1 cellular context compared by ENCODE assay signal in the genomic region with DNA sequence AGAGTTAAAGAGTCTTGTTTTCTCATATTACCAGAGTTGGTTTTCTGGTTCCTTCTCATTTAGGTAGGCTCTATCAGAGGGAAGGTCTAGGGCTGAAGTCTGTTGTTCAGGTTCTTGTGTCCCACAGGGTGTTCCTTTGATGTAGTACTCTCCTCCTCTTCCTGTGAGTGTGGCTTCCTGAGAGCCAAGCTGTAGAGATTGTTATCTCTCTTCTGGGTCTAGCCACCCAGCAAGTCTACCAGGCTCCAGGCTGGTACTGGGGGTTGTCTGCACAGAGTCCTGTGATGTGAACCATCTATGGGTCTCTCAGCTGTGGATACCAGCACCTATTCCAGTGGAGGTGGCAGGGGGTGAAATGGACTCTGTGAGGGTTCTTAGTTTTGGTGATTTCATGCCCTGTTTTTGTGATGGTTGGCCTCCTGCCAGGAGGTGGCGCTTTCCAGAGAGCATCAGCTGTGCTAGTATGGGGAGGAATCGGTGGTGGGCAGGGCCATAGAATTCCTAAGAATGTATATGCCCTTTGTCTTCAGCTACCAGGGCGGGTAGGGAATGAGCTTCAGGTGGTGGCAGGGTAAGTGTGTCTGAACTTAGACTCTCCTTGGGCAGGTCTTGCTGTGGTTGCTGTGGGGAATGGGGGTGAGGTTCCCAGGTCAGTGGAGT.
TF ChIP-seq lines count a peak whose summit lies in the region.

No MANE protein-coding gene starts in this region.

TF ChIP-seq in HepG2, 621 proteins besides CTCF, POLR2A, EP300 and RAD21:
- TF ChIP-seq, protein P1, sequence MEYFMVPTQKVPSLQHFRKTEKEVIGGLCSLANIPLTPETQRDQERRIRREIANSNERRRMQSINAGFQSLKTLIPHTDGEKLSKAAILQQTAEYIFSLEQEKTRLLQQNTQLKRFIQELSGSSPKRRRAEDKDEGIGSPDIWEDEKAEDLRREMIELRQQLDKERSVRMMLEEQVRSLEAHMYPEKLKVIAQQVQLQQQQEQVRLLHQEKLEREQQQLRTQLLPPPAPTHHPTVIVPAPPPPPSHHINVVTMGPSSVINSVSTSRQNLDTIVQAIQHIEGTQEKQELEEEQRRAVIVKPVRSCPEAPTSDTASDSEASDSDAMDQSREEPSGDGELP (IDR thresholded peaks at IDR 0.05; ENCODE audit: borderline replicate concordance, low read depth) = peak; percentile 13; the same call in 1 of the 2 replicates
